In genomic region chr2:63596487-63596886, GRCh38 we compare ENCODE assay signal across 18 cellular contexts. TPM values are rescaled to one million over a fixed set of nuclear protein-coding genes. Genes with fewer than 3 reads are reported as not detected.
DNase-seq lines count a peak whose midpoint lies in the region; ATAC-seq, FAIRE-seq and TF ChIP-seq lines count a peak whose summit lies in the region.
"Had no signal": no experiment of that assay in that cellular context is flagged by ENCODE, and none has a peak within 500 bp of the region (broad histone marks: within the 10 kb centered on the region; RNA-seq: fewer than 3 reads in every experiment).

No MANE protein-coding gene starts in this region.

- peak overlapping the region in 3 of 5 experiments; percentile 10 to 52 (median 17) for H3K27ac Mint-ChIP-seq in brain
- H3K27ac Mint-ChIP-seq in CD8-positive, alpha-beta T cell, result no peak overlapping the region
- H3K27ac Mint-ChIP-seq: IgD-negative memory B cell had no signal

- in situ Hi-C loops in HepG2 (cut with HindIII; ENCODE audit: extremely low pct_ligation_motif_present, low pct_unique_long_range_greater_than_20kb), result loop anchor here (10.0 kb wide), 1 partner anchor 278 kb away; no protein-coding TSS in a partner anchor

- H3K79me2 ChIP-seq in HepG2 (ENCODE audit: insufficient read depth, low read length) (peaks cover 42% of the 10 kb centered on the region), PC-9 (ENCODE audit: low read depth) (peaks cover 6% of the 10 kb centered on the region)

- TF ChIP-seq CTCF in brain (conservative IDR thresholded peaks at IDR 0.05) (no peak), HepG2 (CRISPR knock-in tag; IDR thresholded peaks at IDR 0.05) (no peak), PC-9 (conservative IDR thresholded peaks at IDR 0.05) (no peak), GM10248 (IDR thresholded peaks at IDR 0.05; ENCODE audit: control extremely low read depth, extremely low read depth, low read depth, missing control alignments) (no peak)
- no peak for TF ChIP-seq CTCF in CD8-positive, alpha-beta T cell (IDR thresholded peaks at IDR 0.05)

- no peak for TF ChIP-seq RAD21 in HepG2 (CRISPR knock-in tag; IDR thresholded peaks at IDR 0.05)

- H4K20me1 ChIP-seq in HepG2 (ENCODE audit: insufficient read depth, low read length) (peaks cover 3% of the 10 kb centered on the region), PC-9 (ENCODE audit: insufficient read depth) (no peaks in the 10 kb centered on the region)

- CTCF ChIA-PET in HepG2 (lab: Yijun Ruan, JAX; ENCODE audit: low intra/inter-chr PET ratio, low total read pairs), result no interaction called here
- CTCF ChIA-PET in CD8-positive, alpha-beta T cell (lab: Charles Lee), result interaction anchor here (1.5 kb wide), 1 partner anchor 264 kb away, joined by 4 read pairs; no protein-coding TSS in a partner anchor
- CTCF ChIA-PET in PC-9 (lab: Charles Lee), result no interaction called here
- CTCF ChIA-PET in GM10248 (lab: Yijun Ruan, JAX), result interaction anchor here (1.6 kb wide), 1 partner anchor 10 kb away, joined by 4 read pairs; no protein-coding TSS in a partner anchor

- H3K27ac ChIP-seq in HepG2 (ENCODE audit: extremely low read length, insufficient read depth, low read length), result peak overlapping the region; percentile 65
- H3K27ac ChIP-seq in CD8-positive, alpha-beta T cell (ENCODE audit: low read depth, low read length), result no peak overlapping the region
- no peak overlapping the region for H3K27ac ChIP-seq in PC-9
- H3K27ac ChIP-seq: C4-2B had no signal

- intact Hi-C loops in left ventricle myocardium superior (cut with micrococcal nuclease) (no loop called here), cardiac septum (cut with DNase I) (no loop called here), HepG2 (cut with micrococcal nuclease; ENCODE audit: unreplicated experiment) (no loop called here), PC-9 (cut with micrococcal nuclease; ENCODE audit: unreplicated experiment) (no loop called here)
- intact Hi-C loops in CD8-positive, alpha-beta T cell (cut with DNase I, micrococcal nuclease), result no loop called here

- no peak for FAIRE-seq in HepG2 (lab: Jason Lieb, UNC)
- FAIRE-seq: G401.6, HTR-8/SVneo had no signal

- POLR2A ChIA-PET in HepG2 (lab: Yijun Ruan, JAX) (interaction anchor here (2.2 kb wide), 1 partner anchor 8 kb away, joined by 14 read pairs; the partner anchor contains the start of genes MDH1 and WDPCP), PC-9 (lab: Charles Lee; ENCODE audit: unreplicated experiment) (no interaction called here), GM10248 (lab: Yijun Ruan, JAX) (no interaction called here)
- POLR2A ChIA-PET in CD8-positive, alpha-beta T cell (lab: Charles Lee), result no interaction called here

- H3K4me1 ChIP-seq in HepG2 (ENCODE audit: insufficient read depth, low read length) (peaks cover 45% of the 10 kb centered on the region), PC-9 (replicated peaks; ENCODE audit: insufficient read depth) (no peaks in the 10 kb centered on the region)
- no peaks in the 10 kb centered on the region for H3K4me1 ChIP-seq in CD8-positive, alpha-beta T cell (ENCODE audit: insufficient read depth, low read length)

- peak; percentile 12 for ATAC-seq in left ventricle myocardium superior
- peak; percentile 92 for ATAC-seq in HepG2
- no peak for ATAC-seq in CD8-positive, alpha-beta T cell

- H3K4me3 Mint-ChIP-seq in brain, result no peak overlapping the region
- H3K4me3 Mint-ChIP-seq in CD8-positive, alpha-beta T cell, result no peak overlapping the region
- H3K4me3 Mint-ChIP-seq: IgD-negative memory B cell had no signal

- H3K27me3 Mint-ChIP-seq in brain, result no peaks in the 10 kb centered on the region
- no peaks in the 10 kb centered on the region for H3K27me3 Mint-ChIP-seq in CD8-positive, alpha-beta T cell (ENCODE audit: low read depth)
- H3K27me3 Mint-ChIP-seq: IgD-negative memory B cell had no signal

- no peak for TF ChIP-seq POLR2A in HepG2 (IDR thresholded peaks at IDR 0.05; ENCODE audit: insufficient read depth in 1 of 2, low read depth in 2 of 2, low read length in 2 of 2)

- H3F3A ChIP-seq in PC-9 (ENCODE audit: insufficient read depth, low read depth), result no peaks in the 10 kb centered on the region; the same call in 1 of the 2 replicates

- no TSS peak for BruUV-seq in HepG2 (replicated peaks; lab: Mats Ljungman, UMichigan)
- no TSS peak for BruUV-seq in PC-9 (replicated peaks; lab: Mats Ljungman, UMichigan)

- H3K9me2 ChIP-seq in PC-9 (ENCODE audit: insufficient read depth), result no peaks in the 10 kb centered on the region

- H3K4me3 ChIP-seq in HepG2 (replicated peaks in 1 of 3; ENCODE audit: insufficient read depth in 1 of 3, low read depth in 2 of 3, low read length in 3 of 3) (no peak overlapping the region), PC-9 (no peak overlapping the region)
- no peak overlapping the region for H3K4me3 ChIP-seq in CD8-positive, alpha-beta T cell (ENCODE audit: low read depth, low read length)

- H3K9me3 Mint-ChIP-seq in brain, result no peaks in the 10 kb centered on the region
- H3K9me3 Mint-ChIP-seq in CD8-positive, alpha-beta T cell, result no peaks in the 10 kb centered on the region
- H3K9me3 Mint-ChIP-seq: IgD-negative memory B cell had no signal

- H3K4me2 ChIP-seq in HepG2 (ENCODE audit: low read depth, low read length) (peak overlapping the region; percentile 35), PC-9 (no peak overlapping the region)

- WGBS in HepG2 (ENCODE audit: low lambda C conversion rate), result 23% methylated on average over 2 of the region's 2 CpGs

- H3K36me3 ChIP-seq in HepG2 (replicated peaks in 1 of 2; ENCODE audit: control insufficient read depth in 1 of 2, insufficient read depth in 2 of 2, low read length in 2 of 2) (peaks cover 10 to 53% of the 10 kb centered on the region in 2 experiments; a peak in 4 of 5 replicates), PC-9 (ENCODE audit: low read depth) (peaks cover 13% of the 10 kb centered on the region; the same call in 1 of the 2 replicates)
- H3K36me3 ChIP-seq in CD8-positive, alpha-beta T cell (ENCODE audit: insufficient read depth, low read length), result peaks cover 20% of the 10 kb centered on the region

- H3K9me3 ChIP-seq in HepG2 (ENCODE audit: low read length) (no peaks in the 10 kb centered on the region), PC-9 (ENCODE audit: insufficient read depth, low read depth) (no peaks in the 10 kb centered on the region)
- H3K9me3 ChIP-seq in CD8-positive, alpha-beta T cell (ENCODE audit: low read length), result no peaks in the 10 kb centered on the region
- H3K9me3 ChIP-seq: Caco-2 had no signal

- H3K27me3 ChIP-seq in HepG2 (ENCODE audit: control insufficient read depth in 1 of 2, insufficient read depth in 2 of 2, low read length in 2 of 2) (no peaks in the 10 kb centered on the region), PC-9 (ENCODE audit: insufficient read depth, low read depth) (no peaks in the 10 kb centered on the region)
- H3K27me3 ChIP-seq in CD8-positive, alpha-beta T cell (ENCODE audit: insufficient read depth, low read length), result no peaks in the 10 kb centered on the region

- DNase-seq in left ventricle myocardium superior (no peak), cardiac septum (ENCODE audit: low spot score) (no peak), HepG2 (ENCODE audit: low spot score) (peak; percentile 80), PC-9 (no peak), GM10248 (ENCODE audit: extremely low spot score) (no peak)
- DNase-seq in CD8-positive, alpha-beta T cell, result no peak
- DNase-seq: Caco-2, HCEC 1CT, NCI-H1105 treated with DMSO at 0.1 percent for 48 hours, NCI-H1694, NCI-H2107, NCI-H510A, NCI-H774 had no signal

- TF ChIP-seq EP300 in HepG2 (IDR thresholded peaks at IDR 0.05; ENCODE audit: low read depth in 2 of 2, low read length in 2 of 2), result peak in 1 of 2 experiments; percentile 36; a peak in 2 of 4 replicates
- no peak for TF ChIP-seq EP300 in HepG2 (CRISPR knock-in tag; IDR thresholded peaks at IDR 0.05; ENCODE audit: borderline replicate concordance)

- no peak overlapping the region for H2AFZ ChIP-seq in HepG2 (ENCODE audit: low read length)
- H2AFZ ChIP-seq in PC-9, result no peak overlapping the region

- no peak overlapping the region for H3K9ac ChIP-seq in HepG2 (ENCODE audit: insufficient read depth, low read depth, low read length)

- H3K36me3 Mint-ChIP-seq in brain, result peaks cover 45% of the 10 kb centered on the region
- peaks cover 64% of the 10 kb centered on the region for H3K36me3 Mint-ChIP-seq in CD8-positive, alpha-beta T cell

- peaks cover 41% of the 10 kb centered on the region for H3K4me1 Mint-ChIP-seq in brain
- H3K4me1 Mint-ChIP-seq in CD8-positive, alpha-beta T cell (ENCODE audit: low read depth), result peaks cover 29% of the 10 kb centered on the region

RNA-seq across cellular contexts. Expression of gene MDH1, which starts 7.7 kb away (rescaled TPM):
- total RNA-seq in left ventricle myocardium superior (1,473 TPM), cardiac septum (1,107 TPM), HepG2 (2016; rRNA removed; fragmentation: Illumina TruSeq; extraction: Trizol) (415 and 596 TPM in 2 replicates), PC-9 (2021) (157 and 162 TPM in 2 replicates)
- polyA plus RNA-seq in brain (ENCODE audit: insufficient read depth, low read depth, low replicate concordance) (222 TPM), HepG2 (2011; rRNA removed) (203 and 293 TPM in 2 replicates)
- total RNA-seq in HepG2 (2016; cell fraction: cytosol; rRNA removed; fragmentation: Illumina TruSeq; extraction: Trizol; ENCODE audit: low read depth), result 85.4 and 99.8 TPM in 2 replicates
- 405 and 611 TPM in 2 replicates for total RNA-seq in HepG2 (2016; cell fraction: insoluble cytoplasmic fraction; rRNA removed; fragmentation: Illumina TruSeq; extraction: Trizol)
- total RNA-seq in HepG2 (2016; cell fraction: membrane; rRNA removed; fragmentation: Illumina TruSeq; extraction: Trizol), result 96.5 and 110 TPM in 2 replicates
- total RNA-seq in HepG2 (2016; cell fraction: nucleus; rRNA removed; fragmentation: Illumina TruSeq; extraction: Trizol), result 230 and 233 TPM in 2 replicates
- 203 and 248 TPM in 2 replicates for polyA plus RNA-seq in HepG2 (2011; cell fraction: cytosol; rRNA removed)
- polyA plus RNA-seq in HepG2 (2011; cell fraction: nucleus; rRNA removed), result 56.7 and 75.3 TPM in 2 replicates
- 158 and 206 TPM in 2 replicates for polyA plus RNA-seq in HepG2 (2012)
- 61.0 and 66.0 TPM in 2 replicates for polyA plus RNA-seq in HepG2 (2016; cell fraction: cytosol; fragmentation: Illumina TruSeq; extraction: Trizol; ENCODE audit: low read depth)
- polyA plus RNA-seq in HepG2 (2016; cell fraction: insoluble cytoplasmic fraction; fragmentation: Illumina TruSeq; extraction: Trizol; ENCODE audit: low read depth), result 513 and 532 TPM in 2 replicates
- 81.4 and 84.3 TPM in 2 replicates for polyA plus RNA-seq in HepG2 (2016; cell fraction: membrane; fragmentation: Illumina TruSeq; extraction: Trizol; ENCODE audit: low read depth)
- 260 and 264 TPM in 2 replicates for polyA plus RNA-seq in HepG2 (2016; cell fraction: nucleus; fragmentation: Illumina TruSeq; extraction: Trizol; ENCODE audit: insufficient read depth, low read depth)
- polyA minus RNA-seq in HepG2 (2011; rRNA and poly(A)+ RNA removed; ENCODE audit: low replicate concordance), result 112 and 123 TPM in 2 replicates
- 111 and 121 TPM in 2 replicates for polyA minus RNA-seq in HepG2 (2011; cell fraction: cytosol; rRNA and poly(A)+ RNA removed)
- polyA minus RNA-seq in HepG2 (2011; cell fraction: nucleus; rRNA and poly(A)+ RNA removed), result 112 and 144 TPM in 2 replicates
- total RNA-seq in CD8-positive, alpha-beta T cell, result 10 to 100 TPM; 87.2 to 94.8 TPM

RNA-seq across cellular contexts. Expression of gene WDPCP, which starts 8.2 kb away (rescaled TPM):
- total RNA-seq in left ventricle myocardium superior (16.0 TPM), cardiac septum (27.3 TPM), HepG2 (2016; rRNA removed; fragmentation: Illumina TruSeq; extraction: Trizol) (4.6 and 5.2 TPM in 2 replicates), PC-9 (2021) (15.2 and 15.5 TPM in 2 replicates)
- polyA plus RNA-seq in brain (ENCODE audit: insufficient read depth, low read depth, low replicate concordance) (3.3 TPM), HepG2 (2011; rRNA removed) (1.8 and 2.9 TPM in 2 replicates)
- total RNA-seq in HepG2 (2016; cell fraction: cytosol; rRNA removed; fragmentation: Illumina TruSeq; extraction: Trizol; ENCODE audit: low read depth), result 14.2 and 15.9 TPM in 2 replicates
- 4.7 and 5.5 TPM in 2 replicates for total RNA-seq in HepG2 (2016; cell fraction: insoluble cytoplasmic fraction; rRNA removed; fragmentation: Illumina TruSeq; extraction: Trizol)
- 9.0 and 11.8 TPM in 2 replicates for total RNA-seq in HepG2 (2016; cell fraction: membrane; rRNA removed; fragmentation: Illumina TruSeq; extraction: Trizol)
- 18.6 and 20.4 TPM in 2 replicates for total RNA-seq in HepG2 (2016; cell fraction: nucleus; rRNA removed; fragmentation: Illumina TruSeq; extraction: Trizol)
- 0.97 and 1.0 TPM in 2 replicates for polyA plus RNA-seq in HepG2 (2011; cell fraction: cytosol; rRNA removed)
- 4.3 TPM in 2 replicates for polyA plus RNA-seq in HepG2 (2011; cell fraction: nucleus; rRNA removed)
- polyA plus RNA-seq in HepG2 (2012), result 1.7 and 2.0 TPM in 2 replicates
- 0.53 and 0.58 TPM in 2 replicates for polyA plus RNA-seq in HepG2 (2016; cell fraction: cytosol; fragmentation: Illumina TruSeq; extraction: Trizol; ENCODE audit: low read depth)
- polyA plus RNA-seq in HepG2 (2016; cell fraction: insoluble cytoplasmic fraction; fragmentation: Illumina TruSeq; extraction: Trizol; ENCODE audit: low read depth), result 2.5 and 2.8 TPM in 2 replicates
- 1.5 and 2.0 TPM in 2 replicates for polyA plus RNA-seq in HepG2 (2016; cell fraction: membrane; fragmentation: Illumina TruSeq; extraction: Trizol; ENCODE audit: low read depth)
- polyA plus RNA-seq in HepG2 (2016; cell fraction: nucleus; fragmentation: Illumina TruSeq; extraction: Trizol; ENCODE audit: insufficient read depth, low read depth), result 5.1 and 6.1 TPM in 2 replicates
- polyA minus RNA-seq in HepG2 (2011; rRNA and poly(A)+ RNA removed; ENCODE audit: low replicate concordance), result 9.9 and 26.1 TPM in 2 replicates
- polyA minus RNA-seq in HepG2 (2011; cell fraction: cytosol; rRNA and poly(A)+ RNA removed), result 2.5 and 4.6 TPM in 2 replicates
- polyA minus RNA-seq in HepG2 (2011; cell fraction: nucleus; rRNA and poly(A)+ RNA removed), result 44.1 and 49.7 TPM in 2 replicates
- total RNA-seq in CD8-positive, alpha-beta T cell, result 10 to 100 TPM in 1 of 2 experiments, 1 to 10 TPM in 1; 9.6 to 11.9 TPM

Comparison
In these comparisons a context has a peak if more than half of its experiments do, and no peak if none do; other contexts are left out.
1. CTCF ChIA-PET loops: an anchor here in CD8-positive, alpha-beta T cell (1.5 kb wide) and GM10248 (1.6 kb wide); none called in HepG2 and PC-9.